12 cellular contexts compared by ENCODE assay signal in the genomic region with DNA sequence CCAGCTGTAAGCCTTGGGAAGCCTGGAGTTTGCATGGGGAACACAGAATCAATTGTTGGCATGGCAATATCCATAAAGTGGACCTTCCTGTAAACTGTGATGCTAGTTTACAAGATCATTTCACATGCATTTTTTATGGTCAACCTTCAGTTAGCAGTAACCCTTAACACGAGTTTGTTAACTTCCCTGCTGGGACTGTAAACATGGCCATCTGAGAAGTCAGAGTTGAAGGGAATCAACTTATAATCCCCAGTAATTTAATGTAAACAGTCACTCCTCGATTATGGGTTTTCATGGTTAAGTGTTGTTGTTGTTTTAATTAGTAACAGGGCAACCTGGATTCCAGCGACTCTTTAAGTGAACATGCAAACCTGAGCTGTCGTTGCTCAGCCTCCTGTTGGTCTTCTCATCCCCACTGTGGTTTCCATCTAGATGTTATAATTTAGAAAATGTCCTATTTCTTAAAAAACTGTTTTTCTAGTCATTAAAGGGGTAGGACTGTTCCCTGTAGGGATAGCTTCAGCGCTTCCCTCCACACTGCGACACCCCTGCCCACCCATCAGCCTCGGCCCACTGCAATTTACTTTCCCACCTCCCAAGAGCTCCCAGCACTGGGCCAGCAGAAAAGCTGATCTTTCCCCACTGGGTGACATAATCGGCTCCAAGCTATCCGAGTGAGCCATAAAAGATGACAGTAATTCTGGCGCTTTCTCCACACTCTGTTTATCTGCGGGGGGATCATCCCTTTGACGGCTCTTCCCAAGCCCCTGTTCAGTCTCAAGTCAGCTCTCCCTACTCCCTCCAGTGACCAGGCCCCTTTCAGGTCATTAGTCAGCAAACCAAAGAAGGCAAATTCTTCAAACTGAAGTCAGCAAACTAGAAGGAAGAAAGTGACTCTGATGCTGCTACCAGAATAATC.
DNase-seq lines count a peak whose midpoint lies in the region; FAIRE-seq and TF ChIP-seq lines count a peak whose summit lies in the region.
"Had no signal": no experiment of that assay in that cellular context is flagged by ENCODE, and none has a peak within 500 bp of the region (broad histone marks: within the 10 kb centered on the region; RNA-seq: fewer than 3 reads in every experiment).

No MANE protein-coding gene starts in this region.

- DNase-seq in AG04450 (ENCODE audit: low read depth, low spot score) = no peak
- DNase-seq in NCI-H226 = peak; percentile 23
- no peak for DNase-seq in endothelial cell of umbilical vein (ENCODE audit: low read depth, low spot score)
- DNase-seq in neural crest cell (ENCODE audit: low read depth, low spot score) = no peak
- no peak for DNase-seq in activated naive CD4-positive, alpha-beta T cell (lab: John Stamatoyannopoulos, UW)
- no peak for DNase-seq in KG1 (lab: John Stamatoyannopoulos, UW)
- no peak for DNase-seq in NCI-H1436 (lab: John Stamatoyannopoulos, UW)
- no peak for DNase-seq in SIG-M5 treated with dmso at 0.1 percent for 504 hours (lab: John Stamatoyannopoulos, UW; ENCODE audit: unreplicated experiment)
- DNase-seq: activated CD4-positive, alpha-beta T cell treated with anti-CD3 and anti-CD28 coated beads for 4 hours; CD4-positive, CD25-positive, alpha-beta regulatory T cell; NCI-H524 treated with DMSO at 0.1 percent for 48 hours had no signal

- peak; percentile 75 for FAIRE-seq in endothelial cell of umbilical vein (lab: Jason Lieb, UNC)

- H3K4me1 ChIP-seq in endothelial cell of umbilical vein (ENCODE audit: control insufficient read depth, extremely low read depth, insufficient read depth, low read length) = no peaks in the 10 kb centered on the region

- dilution Hi-C loops in endothelial cell of umbilical vein (cut with MboI; ENCODE audit: extremely low pct_ligation_motif_present, low sequenced_read_pairs) = loop anchor here (25.0 kb wide), 1 partner anchor 159 kb away; no protein-coding TSS in a partner anchor

- CTCF ChIA-PET in AG04450 (lab: Charles Lee) (interaction anchor here (1.0 to 4.2 kb wide), 3 partner anchors 11 to 73 kb away, joined by 4 to 28 read pairs (median 16); no protein-coding TSS in a partner anchor), endothelial cell of umbilical vein (lab: Charles Lee) (interaction anchor here (0.8 to 20.5 kb wide), 3 partner anchors 12 to 66 kb away, joined by 3 to 970 read pairs (median 6); no protein-coding TSS in a partner anchor)

- no peaks in the 10 kb centered on the region for H3K9me1 ChIP-seq in endothelial cell of umbilical vein (replicated peaks; ENCODE audit: control insufficient read depth, extremely low read depth, insufficient read depth, low read length)

- H3K4me3 Mint-ChIP-seq in neural crest cell = no peak overlapping the region
- H3K4me3 Mint-ChIP-seq: CD4-positive, CD25-positive, alpha-beta regulatory T cell; GM23338 had no signal

- peaks cover 42% of the 10 kb centered on the region for H3K4me1 Mint-ChIP-seq in neural crest cell
- H3K4me1 Mint-ChIP-seq: CD4-positive, CD25-positive, alpha-beta regulatory T cell had no signal

- H3K79me2 ChIP-seq in endothelial cell of umbilical vein (ENCODE audit: control insufficient read depth, insufficient read depth, low read length) = peaks cover 24% of the 10 kb centered on the region

- no peaks in the 10 kb centered on the region for H3K36me3 ChIP-seq in endothelial cell of umbilical vein (ENCODE audit: control insufficient read depth in 2 of 2, extremely low read depth in 1 of 2, insufficient read depth in 2 of 2, low read length in 2 of 2)

- H3K9ac ChIP-seq in endothelial cell of umbilical vein (replicated peaks; ENCODE audit: extremely low read depth, insufficient read depth, low read length) = no peak overlapping the region

- TF ChIP-seq CTCF in AG04450 (IDR thresholded peaks at IDR 0.05; ENCODE audit: low read depth, low read length) = no peak
- no peak for TF ChIP-seq CTCF in endothelial cell of umbilical vein (IDR thresholded peaks at IDR 0.05; ENCODE audit: extremely low read depth in 1 of 2, insufficient read depth in 1 of 2, low read depth in 1 of 2, low read length in 2 of 2)
- no peak for TF ChIP-seq CTCF in neural crest cell (conservative IDR thresholded peaks at IDR 0.05)

- H3K9me3 ChIP-seq in AG04450 (ENCODE audit: control insufficient read depth, insufficient read depth, low read length) = no peaks in the 10 kb centered on the region; the same call in 1 of the 2 replicates
- no peaks in the 10 kb centered on the region for H3K9me3 ChIP-seq in endothelial cell of umbilical vein (replicated peaks; ENCODE audit: control insufficient read depth, insufficient read depth, low read length)

- no peaks in the 10 kb centered on the region for H3K27me3 Mint-ChIP-seq in neural crest cell (ENCODE audit: low read depth)
- H3K27me3 Mint-ChIP-seq: CD4-positive, CD25-positive, alpha-beta regulatory T cell had no signal

- no peak overlapping the region for H2AFZ ChIP-seq in endothelial cell of umbilical vein (ENCODE audit: low read depth, low read length)
- H2AFZ ChIP-seq: GM23338 had no signal

- no TSS peak for BruUV-seq in endothelial cell of umbilical vein (replicated peaks; lab: Mats Ljungman, UMichigan)

- H3K36me3 Mint-ChIP-seq in neural crest cell (ENCODE audit: low read depth) = peaks cover 12% of the 10 kb centered on the region

- TF ChIP-seq POLR2A in endothelial cell of umbilical vein (IDR thresholded peaks at IDR 0.05; ENCODE audit: low read depth, low read length) = no peak

- no peaks in the 10 kb centered on the region for H3K27me3 ChIP-seq in AG04450 (ENCODE audit: control insufficient read depth, insufficient read depth, low read length)
- no peaks in the 10 kb centered on the region for H3K27me3 ChIP-seq in endothelial cell of umbilical vein (ENCODE audit: control insufficient read depth in 2 of 2, insufficient read depth in 2 of 2, low read length in 2 of 2)

- no peak overlapping the region for H3K4me3 ChIP-seq in AG04450 (ENCODE audit: low read depth, low read length)
- H3K4me3 ChIP-seq in endothelial cell of umbilical vein (replicated peaks in 1 of 3; ENCODE audit: insufficient read depth in 1 of 3, low read depth in 1 of 3, low read length in 3 of 3) = no peak overlapping the region
- H3K4me3 ChIP-seq: GM23338 had no signal

- no peak overlapping the region for H3K4me2 ChIP-seq in endothelial cell of umbilical vein (ENCODE audit: insufficient read depth, low read length)
- H3K4me2 ChIP-seq: GM23338 had no signal

- intact Hi-C loops in endothelial cell of umbilical vein (cut with micrococcal nuclease) = no loop called here

- POLR2A ChIA-PET in AG04450 (lab: Yijun Ruan, JAX) (interaction anchor here (0.5 kb wide), 1 partner anchor 39 kb away, joined by 3 read pairs; no protein-coding TSS in a partner anchor), endothelial cell of umbilical vein (lab: Charles Lee) (no interaction called here)

- H3K27ac ChIP-seq in AG04450 (ENCODE audit: low read depth, low read length) = peak overlapping the region; percentile 78
- H3K27ac ChIP-seq in endothelial cell of umbilical vein (ENCODE audit: insufficient read depth, low read depth, low read length) = no peak overlapping the region

- no peaks in the 10 kb centered on the region for H4K20me1 ChIP-seq in endothelial cell of umbilical vein (replicated peaks; ENCODE audit: control insufficient read depth, extremely low read depth, insufficient read depth, low read length)

- H3K27ac Mint-ChIP-seq in neural crest cell (ENCODE audit: unreplicated experiment) = peak overlapping the region; percentile 28
- H3K27ac Mint-ChIP-seq: GM23338 had no signal

- H3K9me3 Mint-ChIP-seq in neural crest cell = no peaks in the 10 kb centered on the region
- H3K9me3 Mint-ChIP-seq: CD4-positive, CD25-positive, alpha-beta regulatory T cell; GM23338 had no signal

TF ChIP-seq in endothelial cell of umbilical vein, 7 proteins besides CTCF, POLR2A, EP300 and RAD21:
- no peak for TF ChIP-seq JUN (IDR thresholded peaks at IDR 0.05; ENCODE audit: borderline replicate concordance, insufficient read depth, insufficient read length, low read depth)
- TF ChIP-seq MYC (IDR thresholded peaks at IDR 0.05; ENCODE audit: low read depth, low read length) = no peak
- no peak for TF ChIP-seq GATA2 (IDR thresholded peaks at IDR 0.05; ENCODE audit: insufficient read depth, insufficient read length, low read depth, low read length)
- TF ChIP-seq EZH2 (IDR thresholded peaks at IDR 0.05; ENCODE audit: borderline replicate concordance, low read depth, low read length, severe bottlenecking) = no peak
- no peak for TF ChIP-seq FOS (IDR thresholded peaks at IDR 0.05; ENCODE audit: borderline replicate concordance, insufficient read depth, low read length)
- TF ChIP-seq, protein P1, sequence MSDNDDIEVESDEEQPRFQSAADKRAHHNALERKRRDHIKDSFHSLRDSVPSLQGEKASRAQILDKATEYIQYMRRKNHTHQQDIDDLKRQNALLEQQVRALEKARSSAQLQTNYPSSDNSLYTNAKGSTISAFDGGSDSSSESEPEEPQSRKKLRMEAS (IDR thresholded peaks at IDR 0.05; ENCODE audit: insufficient read depth, insufficient read length) = no peak
- no peak for TF ChIP-seq POLR2AphosphoS5 (IDR thresholded peaks at IDR 0.05; ENCODE audit: insufficient read depth, low read depth, low read length)
TF ChIP-seq in endothelial cell of umbilical vein: peak in this region for 0.
